Comparison of ENCODE assay signal across 16 cellular contexts in genomic region chr2:1705557-1706076, GRCh38. TPM values are rescaled to one million over a fixed set of nuclear protein-coding genes. Genes with fewer than 3 reads are reported as not detected.
DNase-seq lines count a peak whose midpoint lies in the region; ATAC-seq and TF ChIP-seq lines count a peak whose summit lies in the region.
"Had no signal": no experiment of that assay in that cellular context is flagged by ENCODE, and none has a peak within 500 bp of the region (broad histone marks: within the 10 kb centered on the region; RNA-seq: fewer than 3 reads in every experiment).

No MANE protein-coding gene starts in this region.

- no peak overlapping the region for H3K4me3 Mint-ChIP-seq in H9
- H3K4me3 Mint-ChIP-seq: CD4-positive, alpha-beta T cell had no signal

- H2BK15ac ChIP-seq in H9 (ENCODE audit: low read depth, low read length): no peak overlapping the region
- no peak overlapping the region for H2BK15ac ChIP-seq in mesendoderm (replicated peaks; ENCODE audit: low read depth)

- H3K27me3 ChIP-seq in H9 (ENCODE audit: insufficient read depth, low read length): no peaks in the 10 kb centered on the region
- H3K27me3 ChIP-seq in SJCRH30: no peaks in the 10 kb centered on the region
- H3K27me3 ChIP-seq in mesendoderm (ENCODE audit: insufficient read depth, low read length, poor library complexity): no peaks in the 10 kb centered on the region
- no peaks in the 10 kb centered on the region for H3K27me3 ChIP-seq in upper lobe of right lung

- peaks cover 4% of the 10 kb centered on the region for H3K4me1 ChIP-seq in H9 (ENCODE audit: insufficient read depth, low read length)
- peaks cover 54% of the 10 kb centered on the region for H3K4me1 ChIP-seq in SJCRH30
- peaks cover 19% of the 10 kb centered on the region for H3K4me1 ChIP-seq in mesendoderm (ENCODE audit: control insufficient read depth, low read depth, low read length)
- H3K4me1 ChIP-seq in upper lobe of right lung: peaks cover 15% of the 10 kb centered on the region

- no peak for ATAC-seq in upper lobe of right lung
- ATAC-seq: GM12878 had no signal

- peaks cover 12% of the 10 kb centered on the region for H3K36me3 ChIP-seq in SJCRH30
- no peaks in the 10 kb centered on the region for H3K36me3 ChIP-seq in mesendoderm (ENCODE audit: control insufficient read depth, insufficient read depth, low read length)
- no peaks in the 10 kb centered on the region for H3K36me3 ChIP-seq in upper lobe of right lung

- H3K9ac ChIP-seq in H9 (ENCODE audit: extremely low read depth, insufficient read length, low read length) (no peak overlapping the region), mesendoderm (ENCODE audit: low read length) (no peak overlapping the region)
- H3K9ac ChIP-seq: GM23248 had no signal

- H3K27me3 Mint-ChIP-seq in H9 (ENCODE audit: low read depth): peaks cover 1% of the 10 kb centered on the region; the same call in 1 of the 2 replicates

- H3K56ac ChIP-seq in H9 (ENCODE audit: insufficient read length, low read depth, low read length) (no peak overlapping the region), mesendoderm (ENCODE audit: low read length) (peak overlapping the region; percentile 67)

- H2AFZ ChIP-seq in H9 (ENCODE audit: low read length): no peak overlapping the region
- H2AFZ ChIP-seq: GM23248 had no signal

- DNase-seq in H9 (no peak), SJCRH30 (no peak), mesendoderm (no peak), upper lobe of right lung (peak; percentile 58), HK-2 (ENCODE audit: unreplicated experiment) (no peak), occipital lobe (lab: John Stamatoyannopoulos, UW) (no peak)
- DNase-seq in stimulated activated CD8-positive, alpha-beta memory T cell treated with anti-CD3 and anti-CD28 coated beads, Interleukin-4, amount 100 ng/mL, for 48 hours: no peak
- DNase-seq: CD4-positive, alpha-beta T cell; DMS79 treated with DMSO at 0.1 percent for 48 hours; Kasumi-1; MM.1S; NCI-H1694; NCI-H2107; SHP77 had no signal

- TF ChIP-seq CTCF in H9 (conservative IDR thresholded peaks at IDR 0.05) (no peak), upper lobe of right lung (IDR thresholded peaks at IDR 0.05) (no peak)

- H2BK5ac ChIP-seq in H9 (ENCODE audit: insufficient read length, low read length) (no peak overlapping the region), mesendoderm (ENCODE audit: low read length) (peak overlapping the region; percentile 9)

- H3K27ac Mint-ChIP-seq in H9: no peak overlapping the region
- H3K27ac Mint-ChIP-seq: CD4-positive, alpha-beta T cell had no signal

- intact Hi-C loops in upper lobe of right lung (cut with DNase I): no loop called here

- no peak overlapping the region for H4K5ac ChIP-seq in H9 (ENCODE audit: insufficient read length, low read depth, low read length)
- H4K5ac ChIP-seq in mesendoderm (ENCODE audit: low read length): no peak overlapping the region

- H2BK120ac ChIP-seq in H9 (ENCODE audit: low read depth, low read length, poor library complexity, severe bottlenecking) (no peak overlapping the region), mesendoderm (ENCODE audit: low read depth, low read length) (no peak overlapping the region)

- H3K9me3 Mint-ChIP-seq in H9: no peaks in the 10 kb centered on the region; a peak in 1 of 5 replicates
- H3K9me3 Mint-ChIP-seq: CD4-positive, alpha-beta T cell had no signal

- H3K4me2 ChIP-seq in H9 (ENCODE audit: insufficient read depth, insufficient read length, low read length) (no peak overlapping the region), mesendoderm (ENCODE audit: low read length) (no peak overlapping the region)

- H2AK5ac ChIP-seq in H9 (ENCODE audit: insufficient read length, low read length): no peak overlapping the region
- no peak overlapping the region for H2AK5ac ChIP-seq in mesendoderm (ENCODE audit: low read length)

- no peak overlapping the region for H2BK12ac ChIP-seq in H9 (ENCODE audit: insufficient read length, low read depth, low read length)

- H3K27ac ChIP-seq in H9 (ENCODE audit: insufficient read length, low read depth, low read length) (no peak overlapping the region), SJCRH30 (peak overlapping the region; percentile 39), mesendoderm (ENCODE audit: low read depth, low read length) (no peak overlapping the region), upper lobe of right lung (no peak overlapping the region)
- H3K27ac ChIP-seq: GM23248 had no signal

- H3K9me3 ChIP-seq in H9 (ENCODE audit: control insufficient read depth, low read depth, low read length): no peaks in the 10 kb centered on the region
- H3K9me3 ChIP-seq in SJCRH30 (replicated peaks): no peaks in the 10 kb centered on the region
- H3K9me3 ChIP-seq in upper lobe of right lung: no peaks in the 10 kb centered on the region

- peak overlapping the region; percentile 37; the same call in 1 of the 2 replicates for H3K14ac ChIP-seq in H9 (ENCODE audit: insufficient read depth, low read length)

- no CpG with 5 or more reads among the region's 21 CpGs for WGBS in H9 (ENCODE audit: extremely low coverage, insufficient read length, low lambda C conversion rate)
- no CpG with 5 or more reads among the region's 21 CpGs for whole genome bisulfite sequencing in mesendoderm (ENCODE audit: extremely low coverage, insufficient coverage, low lambda C conversion rate)

- no peak overlapping the region for H4K91ac ChIP-seq in H9 (ENCODE audit: insufficient read length, low read depth, low read length)

- no peak overlapping the region for H3K4me3 ChIP-seq in SJCRH30
- H3K4me3 ChIP-seq in mesendoderm (ENCODE audit: low read length): no peak overlapping the region
- H3K4me3 ChIP-seq in upper lobe of right lung: no peak overlapping the region
- H3K4me3 ChIP-seq: GM12878, GM23248 had no signal

- no peak overlapping the region for H3K4ac ChIP-seq in H9 (ENCODE audit: low read depth, low read length)
- no peak overlapping the region for H3K4ac ChIP-seq in mesendoderm (ENCODE audit: low read depth, low read length)

- H3K23ac ChIP-seq in H9 (ENCODE audit: insufficient read length, low read depth, low read length) (no peak overlapping the region), mesendoderm (ENCODE audit: low read length) (peak overlapping the region; percentile 20)

- H3K18ac ChIP-seq in H9 (ENCODE audit: insufficient read length, low read depth, low read length): no peak overlapping the region
- no peak overlapping the region for H3K18ac ChIP-seq in mesendoderm (ENCODE audit: low read length)

- H3K79me1 ChIP-seq in H9 (ENCODE audit: insufficient read depth, low read depth, low read length, poor library complexity, severe bottlenecking) (no peaks in the 10 kb centered on the region), mesendoderm (ENCODE audit: low read length) (peaks cover 18% of the 10 kb centered on the region)

- peaks cover 0 to 2% (median 0%) of the 10 kb centered on the region in 3 experiments; a peak in 4 of 7 replicates for H3K36me3 Mint-ChIP-seq in H9 (ENCODE audit: insufficient read depth in 1 of 3, low read depth in 3 of 3)

- H3T11ph ChIP-seq in H9 (ENCODE audit: low read length): no peak overlapping the region

- peaks cover 7% of the 10 kb centered on the region for H4K20me1 ChIP-seq in H9 (ENCODE audit: control insufficient read depth, insufficient read depth, insufficient read length)

- peaks cover 53 to 63% of the 10 kb centered on the region in 2 experiments for H3K4me1 Mint-ChIP-seq in H9

- no peaks in the 10 kb centered on the region; the same call in 1 of the 2 replicates for H3K79me2 ChIP-seq in H9 (ENCODE audit: insufficient read depth, low read length)
- peaks cover 14% of the 10 kb centered on the region for H3K79me2 ChIP-seq in mesendoderm (ENCODE audit: control insufficient read depth, insufficient read depth, low read length)

- no peaks in the 10 kb centered on the region for H3K23me2 ChIP-seq in H9 (ENCODE audit: insufficient read length, low read depth, low read length, poor library complexity, severe bottlenecking)

- no peak overlapping the region for H2BK20ac ChIP-seq in H9 (ENCODE audit: low read depth, low read length, poor library complexity, severe bottlenecking)

- H4K8ac ChIP-seq in H9 (replicated peaks; ENCODE audit: insufficient read length, low read depth, low read length) (no peak overlapping the region), mesendoderm (ENCODE audit: low read depth, low read length) (no peak overlapping the region)

RNA-seq across cellular contexts. Expression of gene PXDN, which starts 38.7 kb away (rescaled TPM):
- total RNA-seq in H9 (2021): 140 and 146 TPM in 2 replicates
- total RNA-seq in SJCRH30 (2014; rRNA removed; shearing (Covaris generic)): 312 and 322 TPM in 2 replicates
- 60.4 TPM for polyA plus RNA-seq in mesendoderm (2013, experiment 1 of 2)
- 60.8 TPM for polyA plus RNA-seq in mesendoderm (2013, experiment 2 of 2)
- 58.4 TPM for total RNA-seq in upper lobe of right lung
- total RNA-seq in occipital lobe: 35.6 TPM
